ENCODE assay signal across 18 cellular contexts in the genomic region with DNA sequence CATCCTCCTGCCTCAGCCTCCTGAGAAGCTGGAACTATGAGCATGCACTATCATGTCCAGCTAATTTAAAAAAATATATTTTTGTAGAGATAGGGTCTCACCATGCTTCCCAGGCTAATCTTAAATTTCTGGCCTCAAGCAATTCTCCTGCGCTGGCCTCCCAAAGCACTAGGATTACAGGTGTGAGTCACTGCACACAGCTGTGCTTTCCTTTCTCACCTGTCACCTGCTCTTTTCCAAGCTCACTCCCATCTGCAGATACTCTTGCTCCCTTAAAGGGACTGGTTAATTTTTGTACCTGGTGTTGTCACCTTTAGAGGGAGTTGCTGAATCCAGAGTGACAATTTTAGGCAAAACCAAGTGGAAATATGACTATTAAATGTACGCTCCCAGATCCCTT.
DNase-seq lines count a peak whose midpoint lies in the region; ATAC-seq and TF ChIP-seq lines count a peak whose summit lies in the region.
"Had no signal": no experiment of that assay in that cellular context is flagged by ENCODE, and none has a peak within 500 bp of the region (broad histone marks: within the 10 kb centered on the region; RNA-seq: fewer than 3 reads in every experiment).

No MANE protein-coding gene starts in this region.

- H3K9ac ChIP-seq in PC-3 (ENCODE audit: low read length) (no peak overlapping the region), endodermal cell (ENCODE audit: extremely low read depth, low read length, poor library complexity, severe bottlenecking) (no peak overlapping the region)

- TF ChIP-seq CTCF in MCF 10A (IDR thresholded peaks at IDR 0.05; ENCODE audit: unreplicated experiment) (no peak), breast epithelium (IDR thresholded peaks at IDR 0.05) (no peak), PC-3 (conservative IDR thresholded peaks at IDR 0.05; ENCODE audit: low read depth, low read length) (no peak), endodermal cell (conservative IDR thresholded peaks at IDR 0.05) (no peak), left lung (IDR thresholded peaks at IDR 0.05) (no peak)

- TF ChIP-seq POLR2A in breast epithelium (IDR thresholded peaks at IDR 0.05) = no peak

- CTCF ChIA-PET in MCF 10A (lab: Yijun Ruan, JAX) = interaction anchor here (0.6 to 4.6 kb wide), 4 partner anchors 15 to 197 kb away, joined by 3 to 32 read pairs (median 4); no protein-coding TSS in a partner anchor
- CTCF ChIA-PET in PC-3 (lab: Charles Lee) = no interaction called here

- H3K36me3 ChIP-seq in breast epithelium = no peaks in the 10 kb centered on the region
- H3K36me3 ChIP-seq in PC-3 (ENCODE audit: low read depth, low read length) = no peaks in the 10 kb centered on the region
- H3K36me3 ChIP-seq in endodermal cell (ENCODE audit: control insufficient read depth, insufficient read depth, low read length) = no peaks in the 10 kb centered on the region
- no peaks in the 10 kb centered on the region for H3K36me3 ChIP-seq in left lung

- H3K4me1 ChIP-seq in breast epithelium (peaks cover 0 to 1% of the 10 kb centered on the region in 2 donors), PC-3 (ENCODE audit: insufficient read depth, low read length) (no peaks in the 10 kb centered on the region), endodermal cell (ENCODE audit: control insufficient read depth, insufficient read depth, low read length) (no peaks in the 10 kb centered on the region), left lung (no peaks in the 10 kb centered on the region)

- H3K36me3 Mint-ChIP-seq in MCF 10A (ENCODE audit: insufficient read depth, unreplicated experiment) = no peaks in the 10 kb centered on the region
- no peaks in the 10 kb centered on the region for H3K36me3 Mint-ChIP-seq in endodermal cell (ENCODE audit: low read depth)

- H3K9me3 ChIP-seq in breast epithelium (peaks cover 0 to 5% of the 10 kb centered on the region in 2 donors), PC-3 (ENCODE audit: low read length) (no peaks in the 10 kb centered on the region), endodermal cell (ENCODE audit: control insufficient read depth, low read length) (no peaks in the 10 kb centered on the region), left lung (peaks cover 0 to 5% of the 10 kb centered on the region in 2 donors)

- H3K79me2 ChIP-seq in PC-3 (ENCODE audit: low read length) = no peaks in the 10 kb centered on the region

- H3K4me3 Mint-ChIP-seq in MCF 10A (ENCODE audit: unreplicated experiment) = no peak overlapping the region
- no peak overlapping the region for H3K4me3 Mint-ChIP-seq in endodermal cell
- H3K4me3 Mint-ChIP-seq: CD8-positive, alpha-beta memory T cell; T-helper 17 cell had no signal

- H3K27ac Mint-ChIP-seq in MCF 10A (ENCODE audit: low read depth, unreplicated experiment) (no peak overlapping the region), endodermal cell (no peak overlapping the region)
- H3K27ac Mint-ChIP-seq: CD8-positive, alpha-beta memory T cell had no signal

- 98 to 100% methylated on average over 2 of the region's 2 CpGs for WGBS in endodermal cell (ENCODE audit: insufficient coverage in 1 of 2, insufficient read length in 1 of 2), 2 experiments

- no peaks in the 10 kb centered on the region for H4K20me1 ChIP-seq in PC-3 (ENCODE audit: low read length)

- ATAC-seq in PC-3 = no peak
- no peak for ATAC-seq in left lung
- ATAC-seq: T-helper 17 cell had no signal

- H3K4me3 ChIP-seq in breast epithelium (no peak overlapping the region), PC-3 (ENCODE audit: low read length) (no peak overlapping the region), endodermal cell (ENCODE audit: low read length) (no peak overlapping the region), left lung (no peak overlapping the region)
- H3K4me3 ChIP-seq: SK-N-MC had no signal

- no peaks in the 10 kb centered on the region for H3F3A ChIP-seq in PC-3 (ENCODE audit: low read length, unreplicated experiment)

- POLR2A ChIA-PET in MCF 10A (lab: Yijun Ruan, JAX) = interaction anchor here (1.2 kb wide), 1 partner anchor 58 kb away, joined by 3 read pairs; no protein-coding TSS in a partner anchor
- POLR2A ChIA-PET in PC-3 (lab: Charles Lee; ENCODE audit: unreplicated experiment) = no interaction called here

- BruUV-seq in MCF 10A (replicated peaks; lab: Mats Ljungman, UMichigan) (no TSS peak), PC-3 (replicated peaks; lab: Mats Ljungman, UMichigan) (no TSS peak)

- intact Hi-C loops in MCF 10A (cut with micrococcal nuclease) = no loop called here
- intact Hi-C loops in breast epithelium (cut with DNase I; ENCODE audit: low total_unique reads) = loop anchor here (10.0 kb wide), 1 partner anchor 304 kb away; a partner anchor contains a TSS
- intact Hi-C loops in PC-3 (cut with micrococcal nuclease) = no loop called here
- intact Hi-C loops in left lung (cut with DNase I) = no loop called here

- H3K27me3 ChIP-seq in breast epithelium (no peaks in the 10 kb centered on the region), PC-3 (ENCODE audit: low read length) (no peaks in the 10 kb centered on the region), endodermal cell (ENCODE audit: control insufficient read depth, insufficient read depth, low read length, poor library complexity, severe bottlenecking) (peaks cover 20% of the 10 kb centered on the region), left lung (no peaks in the 10 kb centered on the region)

- no peak overlapping the region for H2AFZ ChIP-seq in PC-3 (ENCODE audit: low read length)

- H3K9me3 Mint-ChIP-seq in MCF 10A (ENCODE audit: unreplicated experiment) = no peaks in the 10 kb centered on the region
- H3K9me3 Mint-ChIP-seq in endodermal cell = no peaks in the 10 kb centered on the region

- DNase-seq in NCI-H2029 (lab: John Stamatoyannopoulos, UW) (peak; percentile 17), NCI-H2029 treated with DMSO at 0.1 percent for 48 hours (lab: John Stamatoyannopoulos, UW) (no peak), MCF 10A (ENCODE audit: unreplicated experiment) (peak; percentile 28), breast epithelium (ENCODE audit: low spot score in 2 of 2) (no peak), PC-3 (peak; percentile 34), endodermal cell (no peak), left lung (no peak)
- DNase-seq: CD8-positive, alpha-beta memory T cell; KG1; NCI-H1105; NCI-H1930; NCI-H446; NCI-H774; SHP77 treated with DMSO at 0.1 percent for 48 hours; SW 1271; T-helper 17 cell had no signal

- H3K27ac ChIP-seq in breast epithelium (no peak overlapping the region), PC-3 (ENCODE audit: low read length) (no peak overlapping the region), endodermal cell (ENCODE audit: low read depth, low read length) (no peak overlapping the region), left lung (no peak overlapping the region)
- H3K27ac ChIP-seq: C4-2B, SK-N-MC had no signal

- H3K4me1 Mint-ChIP-seq in MCF 10A (ENCODE audit: insufficient read depth, unreplicated experiment) = peaks cover 7% of the 10 kb centered on the region
- H3K4me1 Mint-ChIP-seq in endodermal cell = no peaks in the 10 kb centered on the region

- H3K27me3 Mint-ChIP-seq in MCF 10A (ENCODE audit: insufficient read depth, unreplicated experiment) = peaks cover 12% of the 10 kb centered on the region
- H3K27me3 Mint-ChIP-seq in endodermal cell (ENCODE audit: insufficient read depth) = peaks cover 32% of the 10 kb centered on the region

- no peaks in the 10 kb centered on the region for H3K9me2 ChIP-seq in PC-3 (replicated peaks; ENCODE audit: low read length)

- no peak overlapping the region for H3K4me2 ChIP-seq in PC-3 (ENCODE audit: low read length)

Comparison
In these comparisons a context has a peak if more than half of its experiments do, and no peak if none do; other contexts are left out.
1. DNase-seq: peak in NCI-H2029 (single experiment), MCF 10A (single experiment) and PC-3 (single experiment); none in NCI-H2029 treated with DMSO at 0.1 percent for 48 hours (single experiment), breast epithelium (0 of 2), endodermal cell (single experiment) and left lung (0 of 2).